In the genomic region with DNA sequence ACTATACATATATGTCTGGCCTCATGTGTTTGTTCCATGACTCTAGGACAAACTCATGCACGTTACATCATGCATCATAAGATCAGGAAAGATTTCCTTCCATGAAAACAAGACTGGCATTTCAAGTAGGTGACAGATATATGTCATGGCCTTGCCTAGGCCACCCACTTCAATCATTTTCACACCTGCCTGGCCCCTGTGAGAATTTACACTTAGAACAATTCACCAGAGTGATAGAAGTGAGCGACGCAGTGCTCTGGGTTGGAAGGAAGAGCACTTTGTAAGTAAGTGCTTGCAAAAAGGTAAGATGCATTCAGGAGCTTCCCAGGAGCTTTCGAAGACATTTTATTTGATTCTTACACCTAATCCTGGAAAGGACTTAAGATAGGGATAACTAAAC, we compare ENCODE assay signal across 13 cellular contexts. TPM values are rescaled to one million over a fixed set of nuclear protein-coding genes. Genes with fewer than 3 reads are reported as not detected.
"Had no signal": no experiment of that assay in that cellular context is flagged by ENCODE, and none has a peak within 500 bp of the region (broad histone marks: within the 10 kb centered on the region; RNA-seq: fewer than 3 reads in every experiment).

No MANE protein-coding gene starts in this region.

- H3K9me3 ChIP-seq: breast epithelium, neutrophil, tibial artery, uterus had no signal

- H3K27ac ChIP-seq: breast epithelium, dorsolateral prefrontal cortex, neutrophil, skin epidermis, tibial artery, uterus had no signal

- H3K36me3 Mint-ChIP-seq: T-cell had no signal

- DNase-seq: activated B cell treated with CpG ODN at 0.5 μM for 24 hours, anterior cingulate cortex, dorsolateral prefrontal cortex, hippocampal formation, kidney glomerular epithelial cell, posterior cingulate gyrus, tibial artery, uterus had no signal

- H3K9me3 Mint-ChIP-seq: activated B cell treated with CpG ODN at 0.5 μM for 24 hours, T-cell had no signal

- H3K4me1 ChIP-seq: breast epithelium, tibial artery, uterus had no signal

- H3K36me3 ChIP-seq: breast epithelium, neutrophil, tibial artery, uterus had no signal

- H3K4me3 ChIP-seq: breast epithelium, dorsolateral prefrontal cortex, skin epidermis, tibial artery, uterus had no signal

- H3K27me3 Mint-ChIP-seq: activated B cell treated with CpG ODN at 0.5 μM for 24 hours, T-cell had no signal

- H3K27me3 ChIP-seq: breast epithelium, dorsolateral prefrontal cortex, neutrophil, tibial artery, uterus had no signal

RNA-seq across cellular contexts. Expression of gene TMEM163, which starts 39.5 kb away (rescaled TPM):
- total RNA-seq: activated CD4-positive, alpha-beta T cell treated with anti-CD3 and anti-CD28 coated beads, Interleukin-2, amount 10 ng/mL, durations not matched to agents 7 days and 5 days had no signal
